In genomic region chr12:1782215-1782614, GRCh38 we compare ENCODE assay signal across 21 cellular contexts. TPM values are rescaled to one million over a fixed set of nuclear protein-coding genes. Genes with fewer than 3 reads are reported as not detected.
"Had no signal": no experiment of that assay in that cellular context is flagged by ENCODE, and none has a peak within 500 bp of the region (broad histone marks: within the 10 kb centered on the region; RNA-seq: fewer than 3 reads in every experiment).

No MANE protein-coding gene starts in this region.

- H3K4me1 ChIP-seq: uterus had no signal

- H3K36me3 ChIP-seq: breast epithelium, uterus had no signal

- H3K27me3 ChIP-seq: breast epithelium, foreskin keratinocyte, pancreas, transverse colon, uterus had no signal

- ATAC-seq: activated CD8-positive, alpha-beta memory T cell treated with anti-CD3 and anti-CD28 coated beads, Interleukin-2, amount 10 ng/mL, durations not matched to agents 7 days and 5 days; foreskin keratinocyte; natural killer cell; sciatic nerve; stimulated activated memory B cell treated with anti-CD40 and anti-IgM and Interleukin-4, amounts not matched to agents 10 μg/mL and 1 μg/mL and 100 μg/mL, for 72 hours had no signal

- H3K9me3 ChIP-seq: breast epithelium, pancreas, transverse colon, uterus had no signal

- DNase-seq: activated CD4-positive, alpha-beta memory T cell treated with anti-CD3 and anti-CD28 coated beads, Interleukin-2, amount 10 ng/mL, durations not matched to agents 7 days and 5 days; activated CD4-positive, alpha-beta T cell treated with anti-CD3 and anti-CD28 coated beads for 48 hours; activated CD4-positive, CD25-positive, alpha-beta regulatory T cell; activated CD8-positive, alpha-beta memory T cell treated with anti-CD3 and anti-CD28 coated beads, Interleukin-2, amount 10 ng/mL, durations not matched to agents 7 days and 5 days; activated naive CD4-positive, alpha-beta T cell treated with Interleukin-2 at 50 U/mL for 16 hours; dermis blood vessel endothelial cell; foreskin keratinocyte; glutamatergic neuron; hypothalamus; natural killer cell; pancreas; stimulated activated CD4-positive, alpha-beta T cell treated with anti-CD3 and anti-CD28 coated beads, Interleukin-4, amount 100 ng/mL, for 24 hours; T1000; transverse colon; uterus had no signal

- H3K4me3 ChIP-seq: breast epithelium, pancreas, transverse colon, uterus had no signal

- H3K27ac ChIP-seq: breast epithelium, epithelial cell of prostate, foreskin keratinocyte, pancreas, transverse colon, uterus had no signal

- FAIRE-seq: astrocyte, pancreas had no signal

RNA-seq across cellular contexts. Expression of gene LRTM2, which starts 38.1 kb away (rescaled TPM):
- polyA plus RNA-seq: fibroblast of lung, foreskin keratinocyte, pancreas had no signal
